In the genomic region with DNA sequence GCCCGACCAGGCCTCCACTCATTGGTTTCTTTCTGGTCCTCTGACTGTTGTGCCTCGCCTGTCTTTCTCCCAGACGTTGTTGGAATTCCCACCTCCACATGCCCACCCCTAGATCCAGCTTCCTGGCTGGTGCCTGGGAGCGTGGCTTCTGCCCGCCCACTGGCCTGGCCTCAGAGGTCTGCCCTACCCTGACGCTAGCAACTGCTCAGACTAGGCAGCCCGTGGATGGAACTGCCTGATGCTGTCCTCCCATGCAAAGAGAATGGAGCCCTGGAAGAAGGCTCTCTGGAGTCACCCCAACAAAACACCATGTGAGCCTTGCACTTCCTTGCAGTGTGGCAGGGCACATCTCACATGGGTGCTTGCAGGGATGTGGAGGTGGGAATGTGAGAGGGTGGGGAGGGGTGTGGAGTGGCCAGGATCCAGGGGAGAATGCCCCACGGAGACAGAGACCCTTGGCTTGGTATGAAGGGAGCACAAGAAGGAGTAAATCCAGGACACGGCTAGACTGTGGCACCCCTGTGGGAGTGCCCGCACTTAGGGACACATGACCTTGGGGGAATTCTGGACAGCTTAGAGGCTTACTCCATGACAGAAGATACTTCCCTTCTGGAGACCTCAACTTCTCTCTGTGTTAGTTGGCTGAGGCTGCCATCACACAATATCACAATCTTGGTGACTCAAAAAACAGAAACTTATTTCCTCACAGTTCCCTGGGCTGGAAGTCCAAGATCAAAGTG, we compare ENCODE assay signal across 17 cellular contexts. TPM values are rescaled to one million over a fixed set of nuclear protein-coding genes. Genes with fewer than 3 reads are reported as not detected.
DNase-seq lines count a peak whose midpoint lies in the region; ATAC-seq and TF ChIP-seq lines count a peak whose summit lies in the region.
"Had no signal": no experiment of that assay in that cellular context is flagged by ENCODE, and none has a peak within 500 bp of the region (broad histone marks: within the 10 kb centered on the region; RNA-seq: fewer than 3 reads in every experiment).

No MANE protein-coding gene starts in this region.

- no peaks in the 10 kb centered on the region for H3K4me1 ChIP-seq in right atrium auricular region
- peaks cover 0 to 3% of the 10 kb centered on the region in 2 donors for H3K4me1 ChIP-seq in lung (ENCODE audit: control insufficient read depth in 2 of 2, insufficient read depth in 2 of 2, low read length in 2 of 2)
- peaks cover 6% of the 10 kb centered on the region for H3K4me1 ChIP-seq in upper lobe of right lung
- H3K4me1 ChIP-seq: gastrocnemius medialis had no signal

- ATAC-seq in Right ventricle myocardium superior (ENCODE audit: poor library complexity) (peak; percentile 32), T-helper 17 cell (peak; percentile 37), lung (ENCODE audit: insufficient read depth, low FRiP score) (peak; percentile 48), upper lobe of right lung (peak; percentile 87)

- TF ChIP-seq CTCF in right atrium auricular region (IDR thresholded peaks at IDR 0.05) (no peak), lung (IDR thresholded peaks at IDR 0.05; ENCODE audit: control extremely low read depth, extremely low read depth) (no peak), upper lobe of right lung (IDR thresholded peaks at IDR 0.05) (no peak), type B pancreatic cell (conservative IDR thresholded peaks at IDR 0.05) (no peak)

- no peaks in the 10 kb centered on the region for H3K27me3 ChIP-seq in right atrium auricular region
- H3K27me3 ChIP-seq in lung (ENCODE audit: control insufficient read depth, insufficient read depth), result no peaks in the 10 kb centered on the region
- no peaks in the 10 kb centered on the region for H3K27me3 ChIP-seq in upper lobe of right lung
- H3K27me3 ChIP-seq: gastrocnemius medialis had no signal

- intact Hi-C loops in Right ventricle myocardium superior (cut with DNase I) (no loop called here), upper lobe of right lung (cut with DNase I) (no loop called here)

- H3K4me3 Mint-ChIP-seq in T-helper 17 cell, result no peak overlapping the region
- no peak overlapping the region for H3K4me3 Mint-ChIP-seq in type B pancreatic cell
- H3K4me3 Mint-ChIP-seq: activated T-helper 1 cell treated with anti-CD3 and anti-CD28 coated beads, Interleukin-12 subunit alpha, Interleukin-12 subunit beta, Interleukin-2, Interleukin-4 antibody, amounts not matched to agents 30 ng/mL and 10 ng/mL and 1 ng/mL, durations not matched to agents 14 hours and 24 hours and 36 hours had no signal

- H3K36me3 Mint-ChIP-seq in T-helper 17 cell (ENCODE audit: low read depth) (no peaks in the 10 kb centered on the region), type B pancreatic cell (no peaks in the 10 kb centered on the region)

- peaks cover 6% of the 10 kb centered on the region for H3K4me1 Mint-ChIP-seq in T-helper 17 cell
- H3K4me1 Mint-ChIP-seq in type B pancreatic cell (ENCODE audit: unreplicated experiment), result peaks cover 5% of the 10 kb centered on the region

- WGBS in lung, 2 donors, result 79 to 86% methylated on average over 10 of the region's 10 CpGs

- no peaks in the 10 kb centered on the region for H3K9me3 Mint-ChIP-seq in type B pancreatic cell
- H3K9me3 Mint-ChIP-seq: activated T-helper 1 cell treated with anti-CD3 and anti-CD28 coated beads, Interleukin-12 subunit alpha, Interleukin-12 subunit beta, Interleukin-2, Interleukin-4 antibody, amounts not matched to agents 30 ng/mL and 10 ng/mL and 1 ng/mL, durations not matched to agents 14 hours and 24 hours and 36 hours had no signal

- peak; percentile 31 for DNase-seq in Right ventricle myocardium superior
- DNase-seq in right atrium auricular region (ENCODE audit: low spot score), result no peak
- DNase-seq in T-helper 17 cell, result no peak
- DNase-seq in lung (ENCODE audit: low spot score), result no peak
- no peak for DNase-seq in upper lobe of right lung
- DNase-seq in type B pancreatic cell (ENCODE audit: extremely low spot score, unreplicated experiment), result no peak
- DNase-seq in AG08395 (ENCODE audit: low spot score), result no peak
- DNase-seq in HuH-7.5 (ENCODE audit: low spot score), result no peak
- DNase-seq: activated CD4-positive, alpha-beta T cell treated with anti-CD3 and anti-CD28 coated beads, Interleukin-2, amount 50 U/mL, for 48 hours; amygdala; gastrocnemius medialis; Kasumi-1; NCI-H1930; NCI-H524; stimulated activated CD4-positive, alpha-beta T cell treated with anti-CD3 and anti-CD28 coated beads, Interleukin-1b, Interleukin-23, amount 100 ng/mL, for 48 hours had no signal

- H3K27ac Mint-ChIP-seq in T-helper 17 cell (no peak overlapping the region), type B pancreatic cell (no peak overlapping the region)
- H3K27ac Mint-ChIP-seq: activated T-helper 1 cell treated with anti-CD3 and anti-CD28 coated beads, Interleukin-12 subunit alpha, Interleukin-12 subunit beta, Interleukin-2, Interleukin-4 antibody, amounts not matched to agents 30 ng/mL and 10 ng/mL and 1 ng/mL, durations not matched to agents 14 hours and 24 hours and 36 hours had no signal

- no peak overlapping the region for H3K4me3 ChIP-seq in right atrium auricular region
- H3K4me3 ChIP-seq in lung, result no peak overlapping the region
- no peak overlapping the region for H3K4me3 ChIP-seq in upper lobe of right lung
- H3K4me3 ChIP-seq: gastrocnemius medialis had no signal

- H3K27me3 Mint-ChIP-seq in T-helper 17 cell (no peaks in the 10 kb centered on the region), type B pancreatic cell (no peaks in the 10 kb centered on the region)

- no peak overlapping the region for H3K27ac ChIP-seq in right atrium auricular region
- peak overlapping the region in 1 of 2 donors; percentile 53 for H3K27ac ChIP-seq in lung (ENCODE audit: low read depth in 1 of 2, low read length in 1 of 2)
- H3K27ac ChIP-seq in upper lobe of right lung, result peak overlapping the region; percentile 71
- H3K27ac ChIP-seq: HL-60 had no signal

- H3K9me3 ChIP-seq in right atrium auricular region, result no peaks in the 10 kb centered on the region
- H3K9me3 ChIP-seq in T-helper 17 cell (ENCODE audit: control insufficient read depth, low read length, poor library complexity, severe bottlenecking), result no peaks in the 10 kb centered on the region
- no peaks in the 10 kb centered on the region for H3K9me3 ChIP-seq in lung (ENCODE audit: control insufficient read depth in 2 of 2, insufficient read depth in 1 of 2, low read length in 1 of 2)
- H3K9me3 ChIP-seq in upper lobe of right lung, result no peaks in the 10 kb centered on the region
- H3K9me3 ChIP-seq: gastrocnemius medialis had no signal

- H3K36me3 ChIP-seq in right atrium auricular region, result no peaks in the 10 kb centered on the region
- no peaks in the 10 kb centered on the region for H3K36me3 ChIP-seq in lung (ENCODE audit: control insufficient read depth in 2 of 2, insufficient read depth in 2 of 2, low read length in 2 of 2)
- no peaks in the 10 kb centered on the region for H3K36me3 ChIP-seq in upper lobe of right lung
- H3K36me3 ChIP-seq: gastrocnemius medialis had no signal

RNA-seq across cellular contexts. Expression of a gene that starts 22.5 kb away (rescaled TPM):
- 40.1 TPM for total RNA-seq in Right ventricle myocardium superior
- total RNA-seq in right atrium auricular region, result 10 to 100 TPM in 1 of 2 donors, 1 to 10 TPM in 1; 8.6 to 19.9 TPM
- 10 to 100 TPM; 57.2 to 88.5 TPM for total RNA-seq in T-helper 17 cell
- total RNA-seq in lung, result 10 to 100 TPM; 26.1 to 40.5 TPM
- polyA plus RNA-seq in lung, result 10 to 100 TPM; 34.1 to 42.9 TPM
- 82.2 TPM for total RNA-seq in upper lobe of right lung
- total RNA-seq in type B pancreatic cell (ENCODE audit: low replicate concordance), result 22.2 and 25.8 TPM in 2 replicates

Comparison
In these comparisons a context has a peak if more than half of its experiments do, and no peak if none do; other contexts are left out.
1. ATAC-seq: peak in every context shown above with its lines; median percentile 87 in upper lobe of right lung; 48 in lung; 37 in T-helper 17 cell; 32 in Right ventricle myocardium superior.